ENCODE assay signal across 2 cellular contexts in genomic region chr6:102398788-102399390, GRCh38.
TF ChIP-seq lines count a peak whose summit lies in the region.

No MANE protein-coding gene starts in this region.

TF ChIP-seq in SK-N-SH, 30 proteins besides CTCF, POLR2A, EP300 and RAD21:
- TF ChIP-seq REST (IDR thresholded peaks at IDR 0.05; ENCODE audit: low read depth, low read length) = peak; percentile 53; the same call in 1 of the 2 replicates
- no peak for TF ChIP-seq RFX5 (IDR thresholded peaks at IDR 0.05; ENCODE audit: low read length)
TF ChIP-seq in SK-N-SH: peak in this region for 1.

TF ChIP-seq in SK-N-SH treated with all-trans-retinoic acid at 6 μM for 48 hours, 23 proteins besides CTCF, POLR2A, EP300 and RAD21 (continued from another document):
- TF ChIP-seq SNAI2 (CRISPR knock-in tag; IDR thresholded peaks at IDR 0.05) = no peak
- no peak for TF ChIP-seq BACH2 (CRISPR knock-in tag; IDR thresholded peaks at IDR 0.05; ENCODE audit: borderline replicate concordance)
- TF ChIP-seq ZNF8 (CRISPR knock-in tag; IDR thresholded peaks at IDR 0.05) = no peak
- no peak for TF ChIP-seq RARB (CRISPR knock-in tag; IDR thresholded peaks at IDR 0.05)
- TF ChIP-seq ZFP3 (CRISPR knock-in tag; IDR thresholded peaks at IDR 0.05) = no peak
- TF ChIP-seq CSDC2 (CRISPR knock-in tag; IDR thresholded peaks at IDR 0.05) = no peak
- no peak for TF ChIP-seq ISL1 (CRISPR knock-in tag; IDR thresholded peaks at IDR 0.05)
- TF ChIP-seq TOX (CRISPR knock-in tag; IDR thresholded peaks at IDR 0.05; ENCODE audit: borderline replicate concordance) = no peak
- TF ChIP-seq CREB5 (CRISPR knock-in tag; IDR thresholded peaks at IDR 0.05; ENCODE audit: low read depth) = no peak
- TF ChIP-seq PPARA (CRISPR knock-in tag; IDR thresholded peaks at IDR 0.05; ENCODE audit: borderline replicate concordance) = no peak
- TF ChIP-seq ZC3H10 (CRISPR knock-in tag; IDR thresholded peaks at IDR 0.05) = no peak
TF ChIP-seq in SK-N-SH treated with all-trans-retinoic acid at 6 μM for 48 hours: peak in this region for 0.
